In the genomic region with DNA sequence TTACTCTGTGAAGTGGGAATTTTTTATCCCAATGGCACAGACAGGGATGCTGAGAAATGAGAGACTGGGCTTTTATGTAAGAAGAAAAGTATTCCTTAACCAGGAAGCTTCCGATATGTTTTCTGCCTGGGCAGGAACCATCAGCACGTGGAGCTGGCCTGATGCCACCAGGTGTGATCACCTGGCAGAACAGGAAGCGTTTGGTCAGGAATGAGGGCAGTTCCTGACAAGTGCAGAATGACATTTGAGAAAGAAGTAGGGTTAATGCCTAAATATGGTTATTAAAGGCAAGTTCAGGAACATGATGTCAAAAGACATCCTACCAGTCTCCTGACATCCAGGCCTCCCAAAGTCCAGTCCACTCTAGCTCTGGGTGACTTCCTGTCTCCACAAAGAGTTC, we compare ENCODE assay signal across 23 cellular contexts.
A peak's percentile ranks its signal among the peaks of the same experiment; 100 is the strongest.
DNase-seq lines count a peak whose midpoint lies in the region; ATAC-seq, FAIRE-seq and TF ChIP-seq lines count a peak whose summit lies in the region.
"Had no signal": no experiment of that assay in that cellular context is flagged by ENCODE, and none has a peak within 500 bp of the region (broad histone marks: within the 10 kb centered on the region; RNA-seq: fewer than 3 reads in every experiment).

No MANE protein-coding gene starts in this region.

- no peaks in the 10 kb centered on the region for H3K4me1 ChIP-seq in prostate gland (replicated peaks)
- H3K4me1 ChIP-seq: upper lobe of right lung had no signal

- no TSS peak for BruUV-seq in Calu3 (replicated peaks; lab: Mats Ljungman, UMichigan)

- peaks cover 9% of the 10 kb centered on the region for H3K4me1 Mint-ChIP-seq in Calu3 (ENCODE audit: low read depth, unreplicated experiment)

- DNase-seq in Calu3 (peak; percentile 62), NCI-H2196 (lab: John Stamatoyannopoulos, UW; ENCODE audit: unreplicated experiment) (peak; percentile 58), prostate gland (ENCODE audit: low spot score) (peak; percentile 88), GM12891 (ENCODE audit: insufficient read length, low spot score) (no peak), retina (no peak)
- DNase-seq: activated CD4-positive, alpha-beta T cell treated with anti-CD3 and anti-CD28 coated beads for 1 hour; activated naive CD4-positive, alpha-beta T cell treated with anti-CD3 and anti-CD28 coated beads for 36 hours; activated T-cell treated with anti-CD3 and anti-CD28 coated beads, Interleukin-2, amount 50 U/mL, for 24 hours; aorta; GDM1; GM23248; NCI-H1694 treated with DMSO at 0.1 percent for 48 hours; NCI-H524 treated with DMSO at 0.1 percent for 48 hours; stimulated activated CD4-positive, alpha-beta T cell treated with anti-CD3 and anti-CD28 coated beads, Interleukin-4, amount 100 ng/mL, for 1 hour; upper lobe of right lung had no signal

- WGBS in prostate gland = 57% methylated on average over 3 of the region's 3 CpGs

- no peak for TF ChIP-seq CTCF in Calu3 (IDR thresholded peaks at IDR 0.05; ENCODE audit: unreplicated experiment)
- TF ChIP-seq CTCF in prostate gland (IDR thresholded peaks at IDR 0.05) = no peak

- peaks cover 6% of the 10 kb centered on the region for H3K9me3 Mint-ChIP-seq in Calu3 (ENCODE audit: low read depth, unreplicated experiment)
- H3K9me3 Mint-ChIP-seq: activated T-cell treated with anti-CD3 and anti-CD28 coated beads, Interleukin-2, amount 50 U/mL, for 24 hours had no signal

- no peak for FAIRE-seq in GM12891 (lab: Jason Lieb, UNC)

- CTCF ChIA-PET in Calu3 (lab: Charles Lee) = interaction anchor here (0.8 kb wide), 1 partner anchor 20 kb away, joined by 3 read pairs; no protein-coding TSS in a partner anchor

- H3K36me3 ChIP-seq in prostate gland = no peaks in the 10 kb centered on the region
- H3K36me3 ChIP-seq: BLaER1 treated with 17β-estradiol and CSF1 and Interleukin-3, amounts not matched to agents 10 nM and 100 nM; upper lobe of right lung had no signal

- no peaks in the 10 kb centered on the region for H3K9me3 ChIP-seq in prostate gland
- H3K9me3 ChIP-seq: upper lobe of right lung had no signal

- ATAC-seq in esophagus mucosa = peak; percentile 96
- no peak for ATAC-seq in HG02884 (IDR thresholded peaks at IDR 0.05; ENCODE audit: unreplicated experiment)
- no peak for ATAC-seq in GM19467 (IDR thresholded peaks at IDR 0.05; ENCODE audit: unreplicated experiment)
- ATAC-seq: Right ventricle myocardium inferior, upper lobe of right lung had no signal

- intact Hi-C loops in Calu3 (cut with micrococcal nuclease; ENCODE audit: unreplicated experiment) = no loop called here
- intact Hi-C loops in prostate gland (cut with DNase I) = no loop called here

- no peak overlapping the region for H3K27ac Mint-ChIP-seq in Calu3 (ENCODE audit: unreplicated experiment)
- H3K27ac Mint-ChIP-seq: activated naive CD4-positive, alpha-beta T cell treated with anti-CD3 and anti-CD28 coated beads for 36 hours; activated T-cell treated with anti-CD3 and anti-CD28 coated beads, Interleukin-2, amount 50 U/mL, for 24 hours; mesothelial cell of epicardium; progenitor cell of endocrine pancreas had no signal

- H3K27ac ChIP-seq in prostate gland = peak overlapping the region in 1 of 2 donors; percentile 55
- H3K27ac ChIP-seq: BLaER1 treated with 17β-estradiol and CSF1 and Interleukin-3, amounts not matched to agents 10 nM and 100 nM; GM23248; upper lobe of right lung had no signal

- H3K36me3 Mint-ChIP-seq in Calu3 (ENCODE audit: insufficient read depth, unreplicated experiment) = no peaks in the 10 kb centered on the region
- H3K36me3 Mint-ChIP-seq: IgD-negative memory B cell had no signal

- TF ChIP-seq POLR2A in prostate gland (IDR thresholded peaks at IDR 0.05) (no peak), GM12891 (IDR thresholded peaks at IDR 0.05; ENCODE audit: low read depth, low read length) (no peak)

- H3K27me3 ChIP-seq in prostate gland (replicated peaks; ENCODE audit: insufficient read depth) = no peaks in the 10 kb centered on the region
- H3K27me3 ChIP-seq: BLaER1 treated with 17β-estradiol and CSF1 and Interleukin-3, amounts not matched to agents 10 nM and 100 nM; upper lobe of right lung had no signal

- H3K4me3 Mint-ChIP-seq in Calu3 (ENCODE audit: low read depth, unreplicated experiment) = no peak overlapping the region
- H3K4me3 Mint-ChIP-seq: activated naive CD4-positive, alpha-beta T cell treated with anti-CD3 and anti-CD28 coated beads for 36 hours; activated T-cell treated with anti-CD3 and anti-CD28 coated beads, Interleukin-2, amount 50 U/mL, for 24 hours; IgD-negative memory B cell; mesothelial cell of epicardium had no signal

- H3K27me3 Mint-ChIP-seq in Calu3 (ENCODE audit: unreplicated experiment) = peaks cover 25% of the 10 kb centered on the region

- H3K4me3 ChIP-seq in prostate gland = no peak overlapping the region
- H3K4me3 ChIP-seq: BLaER1 treated with 17β-estradiol and CSF1 and Interleukin-3, amounts not matched to agents 10 nM and 100 nM; GM23248; upper lobe of right lung had no signal

TF ChIP-seq in GM12891, 5 proteins besides CTCF, POLR2A, EP300 and RAD21:
- TF ChIP-seq SPI1 (IDR thresholded peaks at IDR 0.05; ENCODE audit: low read depth, low read length) = no peak
- TF ChIP-seq TAF1 (IDR thresholded peaks at IDR 0.05; ENCODE audit: low read depth, low read length) = no peak
- TF ChIP-seq PAX5 (IDR thresholded peaks at IDR 0.05; ENCODE audit: insufficient read depth, low read length, severe bottlenecking) = no peak
- no peak for TF ChIP-seq POLR2AphosphoS5 (IDR thresholded peaks at IDR 0.05; ENCODE audit: low read depth, low read length)
- TF ChIP-seq POU2F2 (IDR thresholded peaks at IDR 0.05; ENCODE audit: low read depth, low read length) = no peak

Comparison
In these comparisons a context has a peak if more than half of its experiments do, and no peak if none do; other contexts are left out.
1. DNase-seq: peak in Calu3 (single experiment), NCI-H2196 (single experiment) and prostate gland (single experiment); none in GM12891 (single experiment) and retina (single experiment).